In the genomic region with DNA sequence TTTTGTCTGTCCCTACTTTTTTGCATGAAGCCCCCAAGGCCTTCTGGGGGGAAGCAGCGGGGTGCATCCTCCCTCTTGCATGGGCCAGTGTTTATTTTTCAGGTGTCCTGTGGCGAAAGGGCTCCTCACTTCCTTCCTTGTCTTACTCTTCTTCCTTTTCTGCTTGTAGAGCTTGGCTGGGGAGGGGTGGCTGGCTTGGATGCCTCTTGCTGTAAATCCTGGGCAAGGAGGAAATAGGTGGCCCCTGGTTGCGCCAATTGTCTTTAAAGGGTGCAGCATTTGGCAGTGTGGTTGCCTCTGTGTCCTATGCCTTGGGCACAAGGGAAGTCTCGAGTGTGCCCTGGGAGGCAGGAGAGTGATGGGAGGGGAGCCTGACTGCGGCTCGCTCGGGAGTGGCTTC, we compare ENCODE assay signal across 20 cellular contexts.
DNase-seq lines count a peak whose midpoint lies in the region; ATAC-seq and TF ChIP-seq lines count a peak whose summit lies in the region.
"Had no signal": no experiment of that assay in that cellular context is flagged by ENCODE, and none has a peak within 500 bp of the region (broad histone marks: within the 10 kb centered on the region; RNA-seq: fewer than 3 reads in every experiment).

No MANE protein-coding gene starts in this region.

- TF ChIP-seq CTCF in A673 (conservative IDR thresholded peaks at IDR 0.05; ENCODE audit: low read depth, low read length), result no peak
- no peak for TF ChIP-seq CTCF in spleen (IDR thresholded peaks at IDR 0.05 in 8 of 11, conservative IDR thresholded peaks at IDR 0.05 in 3 of 11)

- no peak overlapping the region for H3K9ac ChIP-seq in BLaER1 treated with 17β-estradiol and CSF1 and Interleukin-3, amounts not matched to agents 10 nM and 100 nM
- no peak overlapping the region for H3K9ac ChIP-seq in GM23248
- H3K9ac ChIP-seq: BLaER1 had no signal

- DNase-seq in A673 (ENCODE audit: low spot score) (peak; percentile 6), SKM-1 treated with dmso at 0.1 percent for 144 hours (lab: John Stamatoyannopoulos, UW; ENCODE audit: unreplicated experiment) (peak; percentile 60), spleen (no peak), GM23248 (no peak)
- no peak for DNase-seq in activated naive CD4-positive, alpha-beta T cell treated with anti-CD3 and anti-CD28 coated beads for 36 hours
- DNase-seq: CD4-positive, alpha-beta T cell; CD8-positive, alpha-beta memory T cell; DMS 273 treated with DMSO at 0.1 percent for 48 hours; DMS79; EL; GDM1; H9 had no signal

- peaks cover 5% of the 10 kb centered on the region for H3K27me3 Mint-ChIP-seq in activated naive CD4-positive, alpha-beta T cell treated with anti-CD3 and anti-CD28 coated beads for 36 hours (ENCODE audit: low read depth)

- H3K4me3 Mint-ChIP-seq in activated naive CD4-positive, alpha-beta T cell treated with anti-CD3 and anti-CD28 coated beads for 36 hours, result no peak overlapping the region
- H3K4me3 Mint-ChIP-seq: B cell; CD14-positive monocyte; CD4-positive, alpha-beta T cell; CD8-positive, alpha-beta memory T cell; GM23338; H9 had no signal

- H3K27me3 ChIP-seq in A673 (replicated peaks; ENCODE audit: insufficient read depth, low read depth, low read length, poor library complexity) (no peaks in the 10 kb centered on the region), spleen (replicated peaks in 1 of 7) (no peaks in the 10 kb centered on the region), GM23248 (replicated peaks; ENCODE audit: insufficient read depth) (no peaks in the 10 kb centered on the region)
- no peaks in the 10 kb centered on the region for H3K27me3 ChIP-seq in BLaER1 treated with 17β-estradiol and CSF1 and Interleukin-3, amounts not matched to agents 10 nM and 100 nM
- H3K27me3 ChIP-seq: BLaER1 had no signal

- CTCF ChIA-PET in A673 (lab: Charles Lee), result no interaction called here
- CTCF ChIA-PET in activated naive CD4-positive, alpha-beta T cell treated with anti-CD3 and anti-CD28 coated beads for 36 hours (lab: Charles Lee), result no interaction called here

- ATAC-seq in HG02798 (IDR thresholded peaks at IDR 0.05; ENCODE audit: poor library complexity, unreplicated experiment), result no peak
- ATAC-seq: GM12878, GM23338, HCT116 had no signal

- H3K9me2 ChIP-seq in GM23248 (ENCODE audit: insufficient read depth), result no peaks in the 10 kb centered on the region

- H3K4me1 Mint-ChIP-seq in activated naive CD4-positive, alpha-beta T cell treated with anti-CD3 and anti-CD28 coated beads for 36 hours (ENCODE audit: low read depth), result no peaks in the 10 kb centered on the region
- H3K4me1 Mint-ChIP-seq: B cell; CD8-positive, alpha-beta memory T cell had no signal

- intact Hi-C loops in A673 (cut with micrococcal nuclease; ENCODE audit: unreplicated experiment) (no loop called here), spleen (cut with DNase I; ENCODE audit: low total_unique reads) (no loop called here)
- intact Hi-C loops in activated naive CD4-positive, alpha-beta T cell treated with anti-CD3 and anti-CD28 coated beads for 36 hours (cut with micrococcal nuclease), result no loop called here

- no peaks in the 10 kb centered on the region for H4K20me1 ChIP-seq in BLaER1 treated with 17β-estradiol and CSF1 and Interleukin-3, amounts not matched to agents 10 nM and 100 nM
- no peaks in the 10 kb centered on the region for H4K20me1 ChIP-seq in GM23248 (ENCODE audit: insufficient read depth)
- H4K20me1 ChIP-seq: BLaER1 had no signal

- H3K4me3 ChIP-seq in A673 (ENCODE audit: low read depth, low read length, poor library complexity, severe bottlenecking) (no peak overlapping the region), spleen (no peak overlapping the region), GM23248 (no peak overlapping the region)
- no peak overlapping the region for H3K4me3 ChIP-seq in BLaER1 treated with 17β-estradiol and CSF1 and Interleukin-3, amounts not matched to agents 10 nM and 100 nM
- H3K4me3 ChIP-seq: BLaER1, GM12878, GM23338 had no signal

- H3K36me3 ChIP-seq in A673 (ENCODE audit: insufficient read depth, low read length, poor library complexity, severe bottlenecking) (no peaks in the 10 kb centered on the region), spleen (no peaks in the 10 kb centered on the region), GM23248 (ENCODE audit: low read depth) (no peaks in the 10 kb centered on the region)
- peaks cover 0 to 52% (median 12%) of the 10 kb centered on the region in 11 experiments; a peak in 10 of 22 replicates for H3K36me3 ChIP-seq in BLaER1 treated with 17β-estradiol and CSF1 and Interleukin-3, amounts not matched to agents 10 nM and 100 nM

- TF ChIP-seq POLR2A in spleen (IDR thresholded peaks at IDR 0.05), result no peak

- no peaks in the 10 kb centered on the region for H3K79me2 ChIP-seq in GM23248 (ENCODE audit: insufficient read depth)

- peaks cover 3% of the 10 kb centered on the region for H3K9me3 Mint-ChIP-seq in activated naive CD4-positive, alpha-beta T cell treated with anti-CD3 and anti-CD28 coated beads for 36 hours
- H3K9me3 Mint-ChIP-seq: CD4-positive, alpha-beta T cell had no signal

- POLR2A ChIA-PET in A673 (lab: Charles Lee; ENCODE audit: low non-redundant PET), result no interaction called here

- in situ Hi-C loops in GM23248 (cut with MboI), result no loop called here

- H3F3A ChIP-seq in GM23248 (ENCODE audit: insufficient read depth), result no peaks in the 10 kb centered on the region

- H3K27ac ChIP-seq in A673 (ENCODE audit: low read depth, low read length, poor library complexity, severe bottlenecking) (no peak overlapping the region), spleen (peak overlapping the region in 5 of 8 donors; percentile 15 to 83 (median 68)), GM23248 (no peak overlapping the region)
- peak overlapping the region in 6 of 11 experiments; percentile 9 to 45 (median 22); a peak in 5 of 22 replicates for H3K27ac ChIP-seq in BLaER1 treated with 17β-estradiol and CSF1 and Interleukin-3, amounts not matched to agents 10 nM and 100 nM
- H3K27ac ChIP-seq: BLaER1 had no signal

- peak overlapping the region in 5 of 11 experiments; percentile 11 to 55 (median 40); a peak in 9 of 22 replicates for H3K4me2 ChIP-seq in BLaER1 treated with 17β-estradiol and CSF1 and Interleukin-3, amounts not matched to agents 10 nM and 100 nM
- H3K4me2 ChIP-seq in GM23248 (ENCODE audit: unreplicated experiment), result no peak overlapping the region
- H3K4me2 ChIP-seq: BLaER1, GM23338 had no signal

- H2AFZ ChIP-seq in GM23248, result no peak overlapping the region
- H2AFZ ChIP-seq: GM23338 had no signal

- H3K9me3 ChIP-seq in A673 (ENCODE audit: low read depth, low read length, poor library complexity, severe bottlenecking) (no peaks in the 10 kb centered on the region), spleen (peaks cover 0 to 7% (median 0%) of the 10 kb centered on the region in 8 donors), GM23248 (ENCODE audit: low read depth) (no peaks in the 10 kb centered on the region)
- peaks cover 8 to 30% (median 21%) of the 10 kb centered on the region in 11 experiments; a peak in 19 of 22 replicates for H3K9me3 ChIP-seq in BLaER1 treated with 17β-estradiol and CSF1 and Interleukin-3, amounts not matched to agents 10 nM and 100 nM (replicated peaks in 1 of 11)

- 51 to 87% (median 74%) methylated on average over 7 of the region's 7 CpGs for WGBS in spleen, 5 donors
- 36 to 42% methylated on average over 7 of the region's 7 CpGs for WGBS in GM23248 (ENCODE audit: low coverage in 1 of 2, low lambda C conversion rate in 2 of 2, missing lambda C conversion rate in 2 of 2), 2 experiments

- no TSS peak for BruUV-seq in A673 (replicated peaks; lab: Mats Ljungman, UMichigan)

- H3K4me1 ChIP-seq in A673 (ENCODE audit: insufficient read depth, low read length, poor library complexity, severe bottlenecking), result no peaks in the 10 kb centered on the region
- H3K4me1 ChIP-seq in BLaER1 treated with 17β-estradiol and CSF1 and Interleukin-3, amounts not matched to agents 10 nM and 100 nM, result peaks cover 0 to 34% (median 26%) of the 10 kb centered on the region in 10 experiments; a peak in 18 of 20 replicates
- no peaks in the 10 kb centered on the region for H3K4me1 ChIP-seq in spleen
- H3K4me1 ChIP-seq in GM23248 (ENCODE audit: insufficient read depth), result no peaks in the 10 kb centered on the region

- H3K27ac Mint-ChIP-seq in activated naive CD4-positive, alpha-beta T cell treated with anti-CD3 and anti-CD28 coated beads for 36 hours, result no peak overlapping the region
- H3K27ac Mint-ChIP-seq: B cell; CD4-positive, alpha-beta T cell; CD8-positive, alpha-beta memory T cell; GM23338; H9 had no signal

- H3K36me3 Mint-ChIP-seq in activated naive CD4-positive, alpha-beta T cell treated with anti-CD3 and anti-CD28 coated beads for 36 hours (ENCODE audit: low read depth), result no peaks in the 10 kb centered on the region
- H3K36me3 Mint-ChIP-seq: CD14-positive monocyte had no signal

Comparison
In these comparisons a context has a peak if more than half of its experiments do, and no peak if none do; other contexts are left out.
1. DNase-seq: peak in A673 (single experiment) and SKM-1 treated with dmso at 0.1 percent for 144 hours (single experiment); none in spleen (single experiment), activated naive CD4-positive, alpha-beta T cell treated with anti-CD3 and anti-CD28 coated beads for 36 hours (single experiment) and GM23248 (single experiment).
2. H3K27ac ChIP-seq: peak in BLaER1 treated with 17β-estradiol and CSF1 and Interleukin-3, amounts not matched to agents 10 nM and 100 nM (6 of 11) and spleen (5 of 8); none in A673 (single experiment) and GM23248 (single experiment).